In genomic region chr4:55503164-55503563, GRCh38 we compare ENCODE assay signal across 12 cellular contexts. TPM values are rescaled to one million over a fixed set of nuclear protein-coding genes. Genes with fewer than 3 reads are reported as not detected.
A peak's percentile ranks its signal among the peaks of the same experiment; 100 is the strongest.
DNase-seq lines count a peak whose midpoint lies in the region; ATAC-seq and TF ChIP-seq lines count a peak whose summit lies in the region.
"Had no signal": no experiment of that assay in that cellular context is flagged by ENCODE, and none has a peak within 500 bp of the region (broad histone marks: within the 10 kb centered on the region; RNA-seq: fewer than 3 reads in every experiment).

No MANE protein-coding gene starts in this region.

- TF ChIP-seq CTCF in gastrocnemius medialis (IDR thresholded peaks at IDR 0.05 in 4 of 5, conservative IDR thresholded peaks at IDR 0.05 in 1 of 5) (no peak), BE2C (IDR thresholded peaks at IDR 0.05; ENCODE audit: low read depth, low read length) (no peak), GM10248 (IDR thresholded peaks at IDR 0.05; ENCODE audit: control extremely low read depth, extremely low read depth, low read depth, missing control alignments) (no peak)

- POLR2A ChIA-PET in GM10248 (lab: Yijun Ruan, JAX) = no interaction called here

- no peaks in the 10 kb centered on the region for H3K36me3 ChIP-seq in gastrocnemius medialis
- H3K36me3 ChIP-seq in BE2C = no peaks in the 10 kb centered on the region; the same call in 1 of the 2 replicates
- H3K36me3 ChIP-seq: cardiac muscle cell had no signal

- no peak overlapping the region for H3K4me3 ChIP-seq in gastrocnemius medialis
- no peak overlapping the region for H3K4me3 ChIP-seq in BE2C (ENCODE audit: low read depth, low read length)
- H3K4me3 ChIP-seq: cardiac muscle cell, heart right ventricle had no signal

- ATAC-seq in GM18499 (IDR thresholded peaks at IDR 0.05; ENCODE audit: insufficient read depth, unreplicated experiment) (peak; percentile 65), gastrocnemius medialis (peak; percentile 73 to 89), HG03196 (IDR thresholded peaks at IDR 0.05; ENCODE audit: unreplicated experiment) (no peak)
- ATAC-seq: right cardiac atrium had no signal

- no peak overlapping the region for H3K27ac ChIP-seq in gastrocnemius medialis
- H3K27ac ChIP-seq: cardiac muscle cell, heart right ventricle had no signal

- peaks cover 0 to under 1% of the 10 kb centered on the region in 2 donors for H3K4me1 ChIP-seq in gastrocnemius medialis
- 0 out of 2 replicates have a peak, but pooled peaks cover 3% of the 10 kb centered on the region for H3K4me1 ChIP-seq in BE2C

- DNase-seq in MV-4-11 (lab: John Stamatoyannopoulos, UW) (peak; percentile 65), dermis blood vessel endothelial cell (peak; percentile 29), gastrocnemius medialis (no peak), NCI-H774 (lab: John Stamatoyannopoulos, UW) (no peak), BE2C (no peak), GM10248 (ENCODE audit: extremely low spot score) (no peak)
- DNase-seq: heart right ventricle, NCI-H1105 treated with DMSO at 0.1 percent for 48 hours, right cardiac atrium had no signal

- CTCF ChIA-PET in GM10248 (lab: Yijun Ruan, JAX) = no interaction called here

- in situ Hi-C loops in gastrocnemius medialis (cut with MboI; ENCODE audit: low sequenced_read_pairs in 4 of 4) = no loop called here

- no peaks in the 10 kb centered on the region for H3K27me3 ChIP-seq in gastrocnemius medialis
- H3K27me3 ChIP-seq in BE2C = no peaks in the 10 kb centered on the region
- H3K27me3 ChIP-seq: cardiac muscle cell, heart right ventricle had no signal

- H3K9me3 ChIP-seq in gastrocnemius medialis (no peaks in the 10 kb centered on the region), BE2C (no peaks in the 10 kb centered on the region)
- H3K9me3 ChIP-seq: heart right ventricle had no signal

- intact Hi-C loops in gastrocnemius medialis (cut with DNase I; ENCODE audit: low total_unique reads) = no loop called here

- TF ChIP-seq POLR2A in gastrocnemius medialis (IDR thresholded peaks at IDR 0.05) = no peak

RNA-seq across cellular contexts. Expression of gene CLOCK, which starts 43.5 kb away (rescaled TPM):
- 20.3 and 26.0 TPM in 2 replicates for total RNA-seq in dermis blood vessel endothelial cell
- total RNA-seq in gastrocnemius medialis = 10 to 100 TPM; 21.9 to 60.7 (median 34.2) TPM
- polyA plus RNA-seq in BE2C (2012; ENCODE audit: insufficient read depth, insufficient read length, low read depth) = 3.9 TPM

Comparison
In these comparisons a context has a peak if more than half of its experiments do, and no peak if none do; other contexts are left out.
1. DNase-seq: peak in MV-4-11 (single experiment) and dermis blood vessel endothelial cell (single experiment); none in gastrocnemius medialis (0 of 2), NCI-H774 (single experiment), BE2C (single experiment) and GM10248 (single experiment).